ENCODE assay signal across 9 cellular contexts in the genomic region with DNA sequence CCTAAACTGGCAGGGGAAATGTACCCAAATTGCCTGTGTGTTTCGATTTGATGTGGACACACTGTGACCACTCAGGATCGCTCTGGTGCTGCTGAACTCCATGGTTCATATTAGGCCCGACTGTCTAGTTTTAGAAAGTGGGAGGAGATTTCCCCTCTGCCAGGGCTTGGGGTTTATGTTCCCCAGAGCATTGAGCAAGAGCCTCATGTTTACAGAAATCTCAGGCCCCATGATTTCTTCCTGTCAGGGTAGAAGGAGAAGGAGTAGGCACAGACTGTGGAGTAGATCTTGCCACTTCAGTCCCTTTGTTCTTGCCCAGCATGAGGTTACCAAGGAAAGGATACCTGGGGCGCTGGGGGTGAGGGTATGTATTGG. TPM values are rescaled to one million over a fixed set of nuclear protein-coding genes. Genes with fewer than 3 reads are reported as not detected.
DNase-seq lines count a peak whose midpoint lies in the region; ATAC-seq, FAIRE-seq and TF ChIP-seq lines count a peak whose summit lies in the region.
"Had no signal": no experiment of that assay in that cellular context is flagged by ENCODE, and none has a peak within 500 bp of the region (broad histone marks: within the 10 kb centered on the region; RNA-seq: fewer than 3 reads in every experiment).

No MANE protein-coding gene starts in this region.

- no peaks in the 10 kb centered on the region for H3K9me3 Mint-ChIP-seq in dendritic cell treated with granulocyte-macrophage colony-stimulating factor and Interleukin-4, amounts not matched to agents 40 ng/mL and 50 ng/mL, for 4 days

- H3K27me3 ChIP-seq in vagina: no peaks in the 10 kb centered on the region

- TF ChIP-seq CTCF in vagina (IDR thresholded peaks at IDR 0.05): no peak

- no peak for FAIRE-seq in HTR-8/SVneo (lab: Jason Lieb, UNC)

- H3K27me3 Mint-ChIP-seq in dendritic cell treated with granulocyte-macrophage colony-stimulating factor and Interleukin-4, amounts not matched to agents 40 ng/mL and 50 ng/mL, for 4 days: peaks cover 3% of the 10 kb centered on the region

- H3K4me1 ChIP-seq in vagina: peaks cover 56% of the 10 kb centered on the region

- no peak overlapping the region for H3K4me3 ChIP-seq in vagina

- intact Hi-C loops in Right ventricle myocardium inferior (cut with DNase I) (loop anchor here (5.0 kb wide), 1 partner anchor 739 kb away; no protein-coding TSS in a partner anchor), cardiac septum (cut with DNase I) (loop anchor here (5.0 to 10.0 kb wide), 2 partner anchors 261 to 519 kb away; no protein-coding TSS in a partner anchor), vagina (cut with DNase I) (no loop called here)
- intact Hi-C loops in dendritic cell treated with granulocyte-macrophage colony-stimulating factor and Interleukin-4, amounts not matched to agents 40 ng/mL and 50 ng/mL, for 4 days (cut with micrococcal nuclease): no loop called here

- no peaks in the 10 kb centered on the region for H3K36me3 Mint-ChIP-seq in dendritic cell treated with granulocyte-macrophage colony-stimulating factor and Interleukin-4, amounts not matched to agents 40 ng/mL and 50 ng/mL, for 4 days (ENCODE audit: low read depth)
- H3K36me3 Mint-ChIP-seq: CD4-positive, CD25-positive, alpha-beta regulatory T cell had no signal

- peak overlapping the region; percentile 70 for H3K27ac Mint-ChIP-seq in dendritic cell treated with granulocyte-macrophage colony-stimulating factor and Interleukin-4, amounts not matched to agents 40 ng/mL and 50 ng/mL, for 4 days

- ATAC-seq in Right ventricle myocardium inferior (peak; percentile 48), HG03521 (IDR thresholded peaks at IDR 0.05; ENCODE audit: unreplicated experiment) (no peak)

- DNase-seq in Right ventricle myocardium inferior (ENCODE audit: missing footprints): no peak
- DNase-seq in cardiac septum (ENCODE audit: low spot score): no peak
- DNase-seq in mucosa of gallbladder (ENCODE audit: low spot score): peak; percentile 38
- DNase-seq in vagina (ENCODE audit: extremely low spot score in 2 of 2): peak in 1 of 2 donors; percentile 90
- DNase-seq in activated naive CD4-positive, alpha-beta T cell treated with anti-CD3 and anti-CD28 coated beads, Interleukin-2, amount 50 U/mL, for 16 hours: no peak
- no peak for DNase-seq in HTR-8/SVneo (ENCODE audit: insufficient read length, low spot score)

- TF ChIP-seq POLR2A in vagina (IDR thresholded peaks at IDR 0.05): peak in 1 of 2 donors; percentile 17

- no peaks in the 10 kb centered on the region for H3K36me3 ChIP-seq in vagina

- no peaks in the 10 kb centered on the region for H3K9me3 ChIP-seq in vagina

- H3K4me3 Mint-ChIP-seq in dendritic cell treated with granulocyte-macrophage colony-stimulating factor and Interleukin-4, amounts not matched to agents 40 ng/mL and 50 ng/mL, for 4 days: no peak overlapping the region

- H3K27ac ChIP-seq in vagina: peak overlapping the region; percentile 88

- peaks cover 63% of the 10 kb centered on the region for H3K4me1 Mint-ChIP-seq in dendritic cell treated with granulocyte-macrophage colony-stimulating factor and Interleukin-4, amounts not matched to agents 40 ng/mL and 50 ng/mL, for 4 days (ENCODE audit: low read depth)

RNA-seq across cellular contexts. Expression of gene GLRX, which starts 40.8 kb away (rescaled TPM):
- total RNA-seq in Right ventricle myocardium inferior: 111 TPM
- total RNA-seq in cardiac septum: 119 TPM
- total RNA-seq in mucosa of gallbladder: 64.4 TPM
- 63.3 TPM for total RNA-seq in vagina

Comparison
In these comparisons a context has a peak if more than half of its experiments do, and no peak if none do; other contexts are left out.
1. intact Hi-C loops: an anchor here in Right ventricle myocardium inferior (5.0 kb wide) and cardiac septum (5.0 to 10.0 kb wide); none called in dendritic cell treated with granulocyte-macrophage colony-stimulating factor and Interleukin-4, amounts not matched to agents 40 ng/mL and 50 ng/mL, for 4 days and vagina.